21 cellular contexts compared by ENCODE assay signal in the genomic region with DNA sequence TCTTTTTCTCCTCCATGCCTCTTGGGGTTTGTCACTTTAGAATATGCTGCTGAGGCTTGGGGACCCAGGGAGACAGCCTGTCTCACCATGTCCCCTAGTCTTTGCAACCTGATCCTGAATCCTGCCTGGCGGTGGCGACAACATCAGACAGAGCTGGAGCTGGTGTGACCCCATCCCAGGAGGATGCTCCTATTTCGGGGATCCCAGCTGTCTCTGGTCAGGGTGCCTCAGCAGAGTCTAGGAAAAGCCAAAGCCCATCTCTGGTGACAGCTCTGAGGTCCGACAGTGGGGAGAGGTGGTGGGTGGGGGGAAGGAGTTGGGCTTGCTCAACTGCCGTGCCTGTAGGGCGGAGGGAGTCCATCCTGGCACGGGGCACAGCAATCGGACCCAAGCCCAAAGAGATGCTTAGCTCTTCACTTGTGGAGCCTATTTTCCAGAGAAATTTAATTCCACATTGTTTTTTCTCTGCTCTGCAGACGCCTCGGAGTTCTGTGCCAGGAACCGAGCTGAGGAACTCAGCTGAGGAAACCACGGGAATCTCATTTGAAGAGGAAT. TPM values are rescaled to one million over a fixed set of nuclear protein-coding genes. Genes with fewer than 3 reads are reported as not detected.
DNase-seq lines count a peak whose midpoint lies in the region; ATAC-seq and TF ChIP-seq lines count a peak whose summit lies in the region.
"Had no signal": no experiment of that assay in that cellular context is flagged by ENCODE, and none has a peak within 500 bp of the region (broad histone marks: within the 10 kb centered on the region; RNA-seq: fewer than 3 reads in every experiment).

No MANE protein-coding gene starts in this region.

- peak overlapping the region; percentile 11 for H3K27ac Mint-ChIP-seq in T-helper 17 cell
- no peak overlapping the region for H3K27ac Mint-ChIP-seq in activated CD8-positive, alpha-beta T cell treated with anti-CD3 and anti-CD28 coated beads for 36 hours
- H3K27ac Mint-ChIP-seq: activated CD4-positive, alpha-beta T cell treated with anti-CD3 and anti-CD28 coated beads for 36 hours; activated CD8-positive, alpha-beta memory T cell treated with anti-CD3 and anti-CD28 coated beads, Interleukin-2, amount 10 ng/mL, durations not matched to agents 7 days and 5 days; activated naive CD8-positive, alpha-beta T cell treated with anti-CD3 and anti-CD28 coated beads, Interleukin-2, amount 50 U/mL, for 24 hours; activated T-helper 2 cell treated with anti-CD3 and anti-CD28 coated beads, Interferon-gamma antibody, Interleukin-2, Interleukin-4, amounts not matched to agents 10 μg/mL and 5 μg/mL and 100 μg/mL, durations not matched to agents 14 hours and 24 hours and 36 hours; H9 had no signal

- no peak overlapping the region for H2BK5ac ChIP-seq in mesendoderm (ENCODE audit: low read length)

- no peak for ATAC-seq in T-helper 17 cell
- no peak for ATAC-seq in activated CD8-positive, alpha-beta T cell treated with anti-CD3 and anti-CD28 coated beads for 36 hours
- ATAC-seq: activated CD4-positive, alpha-beta T cell treated with anti-CD3 and anti-CD28 coated beads for 36 hours; activated CD8-positive, alpha-beta memory T cell treated with anti-CD3 and anti-CD28 coated beads, Interleukin-2, amount 10 ng/mL, durations not matched to agents 7 days and 5 days; activated naive CD8-positive, alpha-beta T cell treated with anti-CD3 and anti-CD28 coated beads, Interleukin-2, amount 50 U/mL, for 24 hours; heart left ventricle; right cardiac atrium; Right ventricle myocardium inferior had no signal

- no peak overlapping the region for H4K5ac ChIP-seq in mesendoderm (ENCODE audit: low read length)

- CTCF ChIA-PET in activated CD8-positive, alpha-beta T cell treated with anti-CD3 and anti-CD28 coated beads for 36 hours (lab: Charles Lee), result no interaction called here

- TF ChIP-seq POLR2A in spleen (IDR thresholded peaks at IDR 0.05), result no peak

- peaks cover 31% of the 10 kb centered on the region for H3K4me1 Mint-ChIP-seq in T-helper 17 cell
- H3K4me1 Mint-ChIP-seq in activated CD8-positive, alpha-beta T cell treated with anti-CD3 and anti-CD28 coated beads for 36 hours (ENCODE audit: low read depth), result peaks cover 29% of the 10 kb centered on the region

- H3K4ac ChIP-seq in mesendoderm (ENCODE audit: low read depth, low read length), result no peak overlapping the region

- H3K9me3 ChIP-seq in GM23248 (ENCODE audit: low read depth) (no peaks in the 10 kb centered on the region), T-helper 17 cell (ENCODE audit: control insufficient read depth, low read length, poor library complexity, severe bottlenecking) (no peaks in the 10 kb centered on the region), spleen (no peaks in the 10 kb centered on the region)
- H3K9me3 ChIP-seq: heart left ventricle had no signal

- DNase-seq in GM23248 (no peak), T-helper 17 cell (no peak), mesendoderm (no peak), spleen (peak; percentile 35), NCI-H774 (lab: John Stamatoyannopoulos, UW) (no peak), NCI-H2029 (lab: John Stamatoyannopoulos, UW) (no peak)
- no peak for DNase-seq in activated CD8-positive, alpha-beta T cell treated with anti-CD3 and anti-CD28 coated beads for 36 hours
- DNase-seq: activated CD4-positive, alpha-beta T cell treated with anti-CD3 and anti-CD28 coated beads for 36 hours; activated CD8-positive, alpha-beta memory T cell treated with anti-CD3 and anti-CD28 coated beads, Interleukin-2, amount 10 ng/mL, durations not matched to agents 7 days and 5 days; activated naive CD8-positive, alpha-beta T cell treated with anti-CD3 and anti-CD28 coated beads, Interleukin-2, amount 50 U/mL, for 24 hours; DMS79 treated with DMSO at 0.1 percent for 48 hours; H9; NCI-H1105 treated with DMSO at 0.1 percent for 48 hours; NCI-H524; occipital lobe; stimulated activated naive CD4-positive, alpha-beta T cell had no signal

- no peak overlapping the region for H3K56ac ChIP-seq in mesendoderm (ENCODE audit: low read length)

- no peaks in the 10 kb centered on the region for H4K20me1 ChIP-seq in GM23248 (ENCODE audit: insufficient read depth)

- no peak overlapping the region for H2BK120ac ChIP-seq in mesendoderm (ENCODE audit: low read depth, low read length)

- H3K4me3 ChIP-seq in GM23248 (no peak overlapping the region), mesendoderm (ENCODE audit: low read length) (no peak overlapping the region), spleen (no peak overlapping the region)
- H3K4me3 ChIP-seq: coronary artery, heart left ventricle had no signal

- no peaks in the 10 kb centered on the region for H3K27me3 Mint-ChIP-seq in T-helper 17 cell
- peaks cover 4% of the 10 kb centered on the region for H3K27me3 Mint-ChIP-seq in activated CD8-positive, alpha-beta T cell treated with anti-CD3 and anti-CD28 coated beads for 36 hours

- peaks cover 15% of the 10 kb centered on the region; the same call in 1 of the 2 replicates for H3F3A ChIP-seq in GM23248 (ENCODE audit: insufficient read depth)

- H3K9me2 ChIP-seq in GM23248 (ENCODE audit: insufficient read depth), result no peaks in the 10 kb centered on the region

- H3K9ac ChIP-seq in GM23248 (no peak overlapping the region), mesendoderm (ENCODE audit: low read length) (no peak overlapping the region)

- no peaks in the 10 kb centered on the region for H3K27me3 ChIP-seq in GM23248 (replicated peaks; ENCODE audit: insufficient read depth)
- H3K27me3 ChIP-seq in mesendoderm (ENCODE audit: insufficient read depth, low read length, poor library complexity), result no peaks in the 10 kb centered on the region
- H3K27me3 ChIP-seq in spleen (replicated peaks in 1 of 7), result peaks cover 0 to 5% (median 0%) of the 10 kb centered on the region in 7 donors

- no peak overlapping the region for H3K4me2 ChIP-seq in GM23248 (ENCODE audit: unreplicated experiment)
- H3K4me2 ChIP-seq in mesendoderm (ENCODE audit: low read length), result no peak overlapping the region

- H3K4me1 ChIP-seq in GM23248 (ENCODE audit: insufficient read depth) (peaks cover 35% of the 10 kb centered on the region), mesendoderm (ENCODE audit: control insufficient read depth, low read depth, low read length) (peaks cover 13% of the 10 kb centered on the region), spleen (peaks cover 17 to 29% (median 19%) of the 10 kb centered on the region in 6 donors)

- TF ChIP-seq CTCF in spleen (IDR thresholded peaks at IDR 0.05 in 8 of 11, conservative IDR thresholded peaks at IDR 0.05 in 3 of 11), result no peak
- no peak for TF ChIP-seq CTCF in activated CD8-positive, alpha-beta T cell treated with anti-CD3 and anti-CD28 coated beads for 36 hours (IDR thresholded peaks at IDR 0.05)

- WGBS in GM23248 (ENCODE audit: low coverage in 1 of 2, low lambda C conversion rate in 2 of 2, missing lambda C conversion rate in 2 of 2), 2 experiments, result 57 to 67% methylated on average over 12 of the region's 12 CpGs
- no CpG with 5 or more reads among the region's 12 CpGs for WGBS in mesendoderm (ENCODE audit: extremely low coverage, insufficient coverage, low lambda C conversion rate)
- 70 to 87% (median 77%) methylated on average over 12 of the region's 12 CpGs for WGBS in spleen, 5 donors

- H3K36me3 ChIP-seq in GM23248 (ENCODE audit: low read depth) (no peaks in the 10 kb centered on the region), mesendoderm (ENCODE audit: control insufficient read depth, insufficient read depth, low read length) (no peaks in the 10 kb centered on the region), spleen (no peaks in the 10 kb centered on the region)
- H3K36me3 ChIP-seq: heart left ventricle had no signal

- H3K18ac ChIP-seq in mesendoderm (ENCODE audit: low read length), result no peak overlapping the region

- H3K4me3 Mint-ChIP-seq in T-helper 17 cell, result no peak overlapping the region
- no peak overlapping the region for H3K4me3 Mint-ChIP-seq in activated CD8-positive, alpha-beta T cell treated with anti-CD3 and anti-CD28 coated beads for 36 hours
- H3K4me3 Mint-ChIP-seq: activated CD4-positive, alpha-beta T cell treated with anti-CD3 and anti-CD28 coated beads for 36 hours; activated CD8-positive, alpha-beta memory T cell treated with anti-CD3 and anti-CD28 coated beads, Interleukin-2, amount 10 ng/mL, durations not matched to agents 7 days and 5 days; activated naive CD8-positive, alpha-beta T cell treated with anti-CD3 and anti-CD28 coated beads, Interleukin-2, amount 50 U/mL, for 24 hours; H9 had no signal

- H2AFZ ChIP-seq in GM23248, result peak overlapping the region; percentile 2; the same call in 1 of the 2 replicates

- H4K8ac ChIP-seq in mesendoderm (ENCODE audit: low read depth, low read length), result no peak overlapping the region

- H3K36me3 Mint-ChIP-seq in T-helper 17 cell (ENCODE audit: low read depth), result no peaks in the 10 kb centered on the region
- H3K36me3 Mint-ChIP-seq in activated CD8-positive, alpha-beta T cell treated with anti-CD3 and anti-CD28 coated beads for 36 hours (ENCODE audit: low read depth), result no peaks in the 10 kb centered on the region

- intact Hi-C loops in spleen (cut with DNase I; ENCODE audit: low total_unique reads), result no loop called here
- intact Hi-C loops in activated CD8-positive, alpha-beta T cell treated with anti-CD3 and anti-CD28 coated beads for 36 hours (cut with micrococcal nuclease), result no loop called here

- no peak overlapping the region for H3K27ac ChIP-seq in GM23248
- H3K27ac ChIP-seq in mesendoderm (ENCODE audit: low read depth, low read length), result no peak overlapping the region
- H3K27ac ChIP-seq in spleen, result no peak overlapping the region
- H3K27ac ChIP-seq: coronary artery, heart left ventricle had no signal

- no peaks in the 10 kb centered on the region for H3K79me2 ChIP-seq in GM23248 (ENCODE audit: insufficient read depth)
- H3K79me2 ChIP-seq in mesendoderm (ENCODE audit: control insufficient read depth, insufficient read depth, low read length), result no peaks in the 10 kb centered on the region

- POLR2A ChIA-PET in activated CD8-positive, alpha-beta T cell treated with anti-CD3 and anti-CD28 coated beads for 36 hours (lab: Charles Lee), result interaction anchor here (1.1 to 1.7 kb wide), 3 partner anchors 17 to 49 kb away, joined by 3 to 5 read pairs (median 3); no protein-coding TSS in a partner anchor

- H3K9me3 Mint-ChIP-seq in activated CD8-positive, alpha-beta T cell treated with anti-CD3 and anti-CD28 coated beads for 36 hours, result no peaks in the 10 kb centered on the region
- H3K9me3 Mint-ChIP-seq: activated naive CD8-positive, alpha-beta T cell treated with anti-CD3 and anti-CD28 coated beads, Interleukin-2, amount 50 U/mL, for 24 hours; activated T-helper 2 cell treated with anti-CD3 and anti-CD28 coated beads, Interferon-gamma antibody, Interleukin-2, Interleukin-4, amounts not matched to agents 10 μg/mL and 5 μg/mL and 100 μg/mL, durations not matched to agents 14 hours and 24 hours and 36 hours; H9 had no signal

- H2BK15ac ChIP-seq in mesendoderm (replicated peaks; ENCODE audit: low read depth), result no peak overlapping the region

- H3K23ac ChIP-seq in mesendoderm (ENCODE audit: low read length), result no peak overlapping the region

- in situ Hi-C loops in GM23248 (cut with MboI), result no loop called here

- H3K79me1 ChIP-seq in mesendoderm (ENCODE audit: low read length), result no peaks in the 10 kb centered on the region

- H2AK5ac ChIP-seq in mesendoderm (ENCODE audit: low read length), result peak overlapping the region; percentile 61

RNA-seq across cellular contexts. Expression of a gene that starts 10.3 kb away (rescaled TPM):
- not detected in 2 replicates for total RNA-seq in GM23248 (2014; rRNA removed; shearing (Covaris generic))
- 0.20 and 0.44 TPM in 2 replicates for polyA plus RNA-seq in GM23248 (2016; fragmentation: Nextera tagmentation; extraction: Ambion mirVana)
- 1 to 10 TPM in 1 of 2 donors, under 1 TPM in 1; 0.77 to 1.7 TPM for total RNA-seq in T-helper 17 cell
- 5.7 TPM for polyA plus RNA-seq in mesendoderm (2013, experiment 1 of 2)
- polyA plus RNA-seq in mesendoderm (2013, experiment 2 of 2), result 4.9 TPM
- total RNA-seq in spleen, result 1 to 10 TPM in 1 of 7 donors, under 1 TPM in 5, not detected in 1; 0.14 to 1.3 (median 0.41) TPM
- polyA plus RNA-seq in spleen, result under 1 TPM; 0.15 to 0.45 (median 0.21) TPM
- 1 to 10 TPM; 5.8 to 6.3 TPM for total RNA-seq in activated CD8-positive, alpha-beta T cell treated with anti-CD3 and anti-CD28 coated beads for 36 hours
- total RNA-seq: occipital lobe, Right ventricle myocardium inferior had no signal
- polyA plus RNA-seq: heart left ventricle, right cardiac atrium had no signal

RNA-seq across cellular contexts. Expression of a gene that starts 53.5 kb away (rescaled TPM):
- total RNA-seq in GM23248 (2014; rRNA removed; shearing (Covaris generic)), result not detected in 2 replicates
- polyA plus RNA-seq in GM23248 (2016; fragmentation: Nextera tagmentation; extraction: Ambion mirVana) (0.68 and 1.2 TPM in 2 replicates), spleen (10 to 100 TPM; 29.0 to 79.1 (median 63.5) TPM)
- total RNA-seq in T-helper 17 cell (100 to 1,000 TPM; 165 to 182 TPM), spleen (10 to 100 TPM; 31.9 to 77.4 (median 49.9) TPM)
- polyA plus RNA-seq in mesendoderm (2013, experiment 1 of 2), result 3.8 TPM
- polyA plus RNA-seq in mesendoderm (2013, experiment 2 of 2), result 3.8 TPM
- total RNA-seq in activated CD8-positive, alpha-beta T cell treated with anti-CD3 and anti-CD28 coated beads for 36 hours, result 100 to 1,000 TPM; 297 to 302 TPM
- total RNA-seq: occipital lobe, Right ventricle myocardium inferior had no signal

Comparison
In these comparisons a context has a peak if more than half of its experiments do, and no peak if none do; other contexts are left out.
1. RNA of a gene that starts 53.5 kb away (total RNA-seq): 297 to 302 TPM in activated CD8-positive, alpha-beta T cell treated with anti-CD3 and anti-CD28 coated beads for 36 hours, 165 to 182 TPM in T-helper 17 cell and 31.9 to 77.4 TPM in spleen; not detected in GM23248; every median in the first group is over 10 times any median in the second.